1 cellular context compared by ENCODE assay signal in the genomic region with DNA sequence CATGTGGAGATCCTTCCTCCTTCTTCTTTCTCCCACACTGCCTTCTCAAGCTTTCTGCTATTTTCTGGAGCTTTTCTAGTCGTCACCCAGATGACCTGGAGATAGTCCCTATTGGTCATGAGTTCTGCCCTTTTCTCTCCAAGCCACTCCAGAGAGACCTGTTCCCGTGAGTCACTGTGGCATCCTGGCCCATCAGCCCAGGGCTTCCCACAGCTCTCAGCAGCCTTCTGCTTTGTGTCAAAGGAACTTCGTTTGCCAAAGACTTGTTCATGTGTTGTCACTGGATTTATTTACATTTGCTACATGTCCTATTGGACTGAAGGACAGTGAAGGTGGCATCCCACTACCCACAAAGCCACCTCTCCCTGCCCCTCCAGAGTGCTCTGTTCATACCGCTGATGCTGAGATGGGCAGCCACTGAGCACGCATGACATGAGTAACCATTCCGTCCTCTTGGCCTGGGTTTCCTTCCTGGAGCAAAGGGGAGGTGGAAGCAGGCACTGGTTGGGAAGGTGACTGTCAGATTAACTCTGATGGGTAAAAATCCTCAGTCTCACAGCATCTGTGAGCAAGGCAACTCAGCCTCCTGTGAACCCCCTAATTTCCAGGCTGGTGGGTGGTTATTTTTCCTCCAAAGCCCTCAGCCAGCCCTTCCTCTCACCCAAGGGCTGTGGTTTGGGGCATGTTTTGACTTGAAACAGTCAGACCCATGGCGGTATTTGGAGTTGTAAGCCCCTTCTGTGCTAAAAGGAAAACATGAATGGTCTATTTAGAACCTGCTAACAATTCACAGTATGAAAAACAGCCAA.
TF ChIP-seq lines count a peak whose summit lies in the region.

No MANE protein-coding gene starts in this region.

TF ChIP-seq in SK-N-SH treated with all-trans-retinoic acid at 6 μM for 48 hours, 23 proteins besides CTCF, POLR2A, EP300 and RAD21 (continued from another document):
- TF ChIP-seq, protein P1, sequence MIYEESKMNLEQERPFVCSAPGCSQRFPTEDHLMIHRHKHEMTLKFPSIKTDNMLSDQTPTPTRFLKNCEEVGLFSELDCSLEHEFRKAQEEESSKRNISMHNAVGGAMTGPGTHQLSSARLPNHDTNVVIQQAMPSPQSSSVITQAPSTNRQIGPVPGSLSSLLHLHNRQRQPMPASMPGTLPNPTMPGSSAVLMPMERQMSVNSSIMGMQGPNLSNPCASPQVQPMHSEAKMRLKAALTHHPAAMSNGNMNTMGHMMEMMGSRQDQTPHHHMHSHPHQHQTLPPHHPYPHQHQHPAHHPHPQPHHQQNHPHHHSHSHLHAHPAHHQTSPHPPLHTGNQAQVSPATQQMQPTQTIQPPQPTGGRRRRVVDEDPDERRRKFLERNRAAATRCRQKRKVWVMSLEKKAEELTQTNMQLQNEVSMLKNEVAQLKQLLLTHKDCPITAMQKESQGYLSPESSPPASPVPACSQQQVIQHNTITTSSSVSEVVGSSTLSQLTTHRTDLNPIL (CRISPR knock-in tag; IDR thresholded peaks at IDR 0.05; ENCODE audit: low read depth), result no peak
- TF ChIP-seq TCF4 (CRISPR knock-in tag; IDR thresholded peaks at IDR 0.05; ENCODE audit: borderline replicate concordance), result no peak
- TF ChIP-seq ZC3H10 (CRISPR knock-in tag; IDR thresholded peaks at IDR 0.05), result no peak
- TF ChIP-seq OSR1 (CRISPR knock-in tag; IDR thresholded peaks at IDR 0.05), result no peak
- TF ChIP-seq ZFP3 (CRISPR knock-in tag; IDR thresholded peaks at IDR 0.05), result no peak
- no peak for TF ChIP-seq BACH2 (CRISPR knock-in tag; IDR thresholded peaks at IDR 0.05; ENCODE audit: borderline replicate concordance)
- no peak for TF ChIP-seq TOX (CRISPR knock-in tag; IDR thresholded peaks at IDR 0.05; ENCODE audit: borderline replicate concordance)
- TF ChIP-seq, protein P2, sequence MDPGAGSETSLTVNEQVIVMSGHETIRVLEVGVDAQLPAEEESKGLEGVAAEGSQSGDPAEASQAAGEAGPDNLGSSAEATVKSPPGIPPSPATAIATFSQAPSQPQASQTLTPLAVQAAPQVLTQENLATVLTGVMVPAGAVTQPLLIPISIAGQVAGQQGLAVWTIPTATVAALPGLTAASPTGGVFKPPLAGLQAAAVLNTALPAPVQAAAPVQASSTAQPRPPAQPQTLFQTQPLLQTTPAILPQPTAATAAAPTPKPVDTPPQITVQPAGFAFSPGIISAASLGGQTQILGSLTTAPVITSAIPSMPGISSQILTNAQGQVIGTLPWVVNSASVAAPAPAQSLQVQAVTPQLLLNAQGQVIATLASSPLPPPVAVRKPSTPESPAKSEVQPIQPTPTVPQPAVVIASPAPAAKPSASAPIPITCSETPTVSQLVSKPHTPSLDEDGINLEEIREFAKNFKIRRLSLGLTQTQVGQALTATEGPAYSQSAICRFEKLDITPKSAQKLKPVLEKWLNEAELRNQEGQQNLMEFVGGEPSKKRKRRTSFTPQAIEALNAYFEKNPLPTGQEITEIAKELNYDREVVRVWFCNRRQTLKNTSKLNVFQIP (CRISPR knock-in tag; IDR thresholded peaks at IDR 0.05; ENCODE audit: borderline replicate concordance, low read depth), result no peak
- TF ChIP-seq ZNF565 (CRISPR knock-in tag; conservative IDR thresholded peaks at IDR 0.05; ENCODE audit: low read depth), result no peak
